Comparison of ENCODE assay signal across 28 cellular contexts in the genomic region with DNA sequence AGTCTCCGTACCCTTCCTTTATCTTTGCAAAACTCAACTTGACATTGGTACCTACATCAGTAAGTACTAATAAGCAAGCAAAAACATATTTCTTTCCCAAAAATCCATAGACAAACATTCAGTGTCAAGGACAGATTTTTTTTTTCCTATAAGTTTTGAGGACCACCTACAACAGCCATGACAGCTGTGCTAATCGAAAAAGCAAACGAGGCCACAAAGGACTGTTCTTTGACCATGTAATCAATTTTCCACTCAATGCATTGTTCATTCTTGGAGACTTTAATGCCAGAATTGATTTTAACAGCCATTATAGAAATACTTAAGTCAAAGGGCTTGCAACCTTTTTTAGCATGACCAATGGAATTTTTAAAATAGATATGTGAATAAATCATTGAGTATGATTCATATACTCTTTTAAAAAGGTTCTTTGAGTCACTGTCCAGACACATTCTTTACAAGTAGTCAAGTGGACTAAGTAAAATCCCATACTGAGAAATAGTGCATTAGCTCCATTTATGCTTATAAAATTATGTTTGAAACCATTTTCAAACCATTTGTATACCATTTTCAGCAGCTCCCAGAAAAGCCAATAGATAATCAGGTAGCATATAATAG.
"Had no signal": no experiment of that assay in that cellular context is flagged by ENCODE, and none has a peak within 500 bp of the region (broad histone marks: within the 10 kb centered on the region; RNA-seq: fewer than 3 reads in every experiment).

No MANE protein-coding gene starts in this region.

- H3K27me3 ChIP-seq: gastrocnemius medialis, pancreas, upper lobe of left lung had no signal

- DNase-seq: activated CD4-positive, alpha-beta T cell treated with anti-CD3 and anti-CD28 coated beads, Interleukin-2, amount 10 ng/mL, durations not matched to agents 7 days and 5 days; activated CD4-positive, CD25-positive, alpha-beta regulatory T cell treated with anti-CD3 and anti-CD28 coated beads, Interleukin-2, amount 50 U/mL, for 72 hours; activated CD8-positive, alpha-beta T cell treated with anti-CD3 and anti-CD28 coated beads, Interleukin-2, amount 10 ng/mL, durations not matched to agents 7 days and 5 days; activated gamma-delta T cell; activated naive CD4-positive, alpha-beta T cell treated with anti-CD3 and anti-CD28 coated beads, Interleukin-2, amount 50 U/mL, for 16 hours; activated naive CD8-positive, alpha-beta T cell treated with anti-CD3 and anti-CD28 coated beads, Interleukin-2, amount 50 U/mL, for 24 hours; anterior cingulate cortex; caudate nucleus; effector CD4-positive, alpha-beta T cell; gastrocnemius medialis; head of caudate nucleus; hypothalamus; left colon; mesendoderm; mucosa of descending colon; nephron progenitor cell; pancreas; psoas muscle; right cardiac atrium; stimulated activated CD4-positive, alpha-beta T cell treated with anti-CD3 and anti-CD28 coated beads, Interleukin-12 subunit alpha, Interleukin-12 subunit beta, amount 100 ng/mL, for 4 hours; stimulated activated CD4-positive, alpha-beta T cell treated with anti-CD3 and anti-CD28 coated beads, Interleukin-4, amount 100 ng/mL, for 4 hours; stimulated activated naive CD8-positive, alpha-beta T cell treated with anti-CD3 and anti-CD28 coated beads, Interleukin-15, Interleukin-2, amounts not matched to agents 100 U/mL and 50 U/mL, for 24 hours; upper lobe of left lung had no signal

- H3K9me3 ChIP-seq: gastrocnemius medialis, mucosa of descending colon, pancreas, psoas muscle, upper lobe of left lung had no signal

- H3K4me1 ChIP-seq: gastrocnemius medialis, pancreas, psoas muscle, upper lobe of left lung had no signal

- H3K36me3 Mint-ChIP-seq: brain had no signal

- H3K27ac Mint-ChIP-seq: activated CD4-positive, alpha-beta T cell treated with anti-CD3 and anti-CD28 coated beads, Interleukin-2, amount 10 ng/mL, durations not matched to agents 7 days and 5 days; activated CD8-positive, alpha-beta T cell treated with anti-CD3 and anti-CD28 coated beads, Interleukin-2, amount 10 ng/mL, durations not matched to agents 7 days and 5 days; activated naive CD8-positive, alpha-beta T cell treated with anti-CD3 and anti-CD28 coated beads, Interleukin-2, amount 50 U/mL, for 24 hours; activated T-helper 1 cell treated with anti-CD3 and anti-CD28 coated beads, Interleukin-12 subunit alpha, Interleukin-12 subunit beta, Interleukin-2, Interleukin-4 antibody, amounts not matched to agents 30 ng/mL and 10 ng/mL and 1 ng/mL, durations not matched to agents 14 hours and 24 hours and 36 hours; brain; dendritic cell treated with granulocyte-macrophage colony-stimulating factor and Interleukin-4, amounts not matched to agents 40 ng/mL and 50 ng/mL, for 4 days; nephron progenitor cell; T-helper 2 cell treated with Interferon-gamma antibody and Interleukin-4, amounts not matched to agents 5 μg/mL and 100 μg/mL, for 36 hours had no signal

- H3K4me3 Mint-ChIP-seq: activated CD4-positive, alpha-beta T cell treated with anti-CD3 and anti-CD28 coated beads, Interleukin-2, amount 10 ng/mL, durations not matched to agents 7 days and 5 days; activated CD8-positive, alpha-beta T cell treated with anti-CD3 and anti-CD28 coated beads, Interleukin-2, amount 10 ng/mL, durations not matched to agents 7 days and 5 days; activated naive CD8-positive, alpha-beta T cell treated with anti-CD3 and anti-CD28 coated beads, Interleukin-2, amount 50 U/mL, for 24 hours; activated T-helper 1 cell treated with anti-CD3 and anti-CD28 coated beads, Interleukin-12 subunit alpha, Interleukin-12 subunit beta, Interleukin-2, Interleukin-4 antibody, amounts not matched to agents 30 ng/mL and 10 ng/mL and 1 ng/mL, durations not matched to agents 14 hours and 24 hours and 36 hours; brain; dendritic cell treated with granulocyte-macrophage colony-stimulating factor and Interleukin-4, amounts not matched to agents 40 ng/mL and 50 ng/mL, for 4 days; nephron progenitor cell; T-helper 2 cell treated with Interferon-gamma antibody and Interleukin-4, amounts not matched to agents 5 μg/mL and 100 μg/mL, for 36 hours had no signal

- ATAC-seq: activated CD8-positive, alpha-beta T cell treated with anti-CD3 and anti-CD28 coated beads, Interleukin-2, amount 10 ng/mL, durations not matched to agents 7 days and 5 days; activated naive CD8-positive, alpha-beta T cell treated with anti-CD3 and anti-CD28 coated beads, Interleukin-2, amount 50 U/mL, for 24 hours; esophagus mucosa; gastrocnemius medialis; left colon; mucosa of descending colon; pancreas; psoas muscle; right cardiac atrium; stimulated activated naive CD8-positive, alpha-beta T cell treated with anti-CD3 and anti-CD28 coated beads, Interleukin-15, Interleukin-2, amounts not matched to agents 100 U/mL and 50 U/mL, for 24 hours had no signal

- H3K4me3 ChIP-seq: gastrocnemius medialis, mucosa of descending colon, pancreas, psoas muscle, upper lobe of left lung had no signal

- H3K27me3 Mint-ChIP-seq: activated CD4-positive, alpha-beta T cell treated with anti-CD3 and anti-CD28 coated beads, Interleukin-2, amount 10 ng/mL, durations not matched to agents 7 days and 5 days; activated naive CD8-positive, alpha-beta T cell treated with anti-CD3 and anti-CD28 coated beads, Interleukin-2, amount 50 U/mL, for 24 hours; dendritic cell treated with granulocyte-macrophage colony-stimulating factor and Interleukin-4, amounts not matched to agents 40 ng/mL and 50 ng/mL, for 4 days had no signal

- H3K4me1 Mint-ChIP-seq: activated CD4-positive, alpha-beta T cell treated with anti-CD3 and anti-CD28 coated beads, Interleukin-2, amount 10 ng/mL, durations not matched to agents 7 days and 5 days; activated naive CD8-positive, alpha-beta T cell treated with anti-CD3 and anti-CD28 coated beads, Interleukin-2, amount 50 U/mL, for 24 hours; brain; nephron progenitor cell had no signal

- H3K36me3 ChIP-seq: gastrocnemius medialis, pancreas, upper lobe of left lung had no signal
